20 cellular contexts compared by ENCODE assay signal in genomic region chr3:54863366-54863765, GRCh38.
DNase-seq lines count a peak whose midpoint lies in the region; ATAC-seq and TF ChIP-seq lines count a peak whose summit lies in the region.
"Had no signal": no experiment of that assay in that cellular context is flagged by ENCODE, and none has a peak within 500 bp of the region (broad histone marks: within the 10 kb centered on the region; RNA-seq: fewer than 3 reads in every experiment).

No MANE protein-coding gene starts in this region.

- H3K4me3 ChIP-seq in GM23338 (no peak overlapping the region), fibroblast of the aortic adventitia (ENCODE audit: low read depth, low read length) (no peak overlapping the region), skeletal muscle satellite cell (ENCODE audit: low read length) (no peak overlapping the region)
- H3K4me3 ChIP-seq: left lung had no signal

- H3K79me2 ChIP-seq in GM23338 (replicated peaks; ENCODE audit: insufficient read depth): no peaks in the 10 kb centered on the region

- H3K4me2 ChIP-seq in GM23338 (no peak overlapping the region), skeletal muscle satellite cell (ENCODE audit: low read length) (peak overlapping the region; percentile 26)

- no peak overlapping the region for H3K4me3 Mint-ChIP-seq in GM23338
- H3K4me3 Mint-ChIP-seq: activated T-cell treated with anti-CD3 and anti-CD28 coated beads, Interleukin-2, amount 50 U/mL, for 24 hours; T-helper 2 cell treated with Interferon-gamma antibody and Interleukin-4, amounts not matched to agents 5 μg/mL and 100 μg/mL, for 36 hours had no signal

- peaks cover 16% of the 10 kb centered on the region; the same call in 1 of the 2 replicates for H3K9me2 ChIP-seq in GM23338 (ENCODE audit: insufficient read depth)

- no peaks in the 10 kb centered on the region for H3K9me3 ChIP-seq in skeletal muscle satellite cell (replicated peaks; ENCODE audit: low read length)
- H3K9me3 ChIP-seq: left lung had no signal

- TF ChIP-seq CTCF in GM23338 (conservative IDR thresholded peaks at IDR 0.05; ENCODE audit: low read depth in 2 of 2) (no peak), fibroblast of the aortic adventitia (IDR thresholded peaks at IDR 0.05; ENCODE audit: insufficient read depth, low read length) (no peak)

- H4K20me1 ChIP-seq in GM23338 (replicated peaks; ENCODE audit: insufficient read depth): no peaks in the 10 kb centered on the region

- H3K27ac ChIP-seq in GM23338 (ENCODE audit: low read depth): no peak overlapping the region
- H3K27ac ChIP-seq: left lung had no signal

- no peaks in the 10 kb centered on the region for H3K27me3 Mint-ChIP-seq in GM23338 (ENCODE audit: insufficient read depth, low read depth, poor library complexity)
- H3K27me3 Mint-ChIP-seq: activated T-cell treated with anti-CD3 and anti-CD28 coated beads, Interleukin-2, amount 50 U/mL, for 24 hours had no signal

- H3K36me3 ChIP-seq in GM23338 (ENCODE audit: insufficient read depth) (no peaks in the 10 kb centered on the region), skeletal muscle satellite cell (ENCODE audit: insufficient read depth, low read length) (no peaks in the 10 kb centered on the region)
- H3K36me3 ChIP-seq: left lung had no signal

- no peaks in the 10 kb centered on the region for H3K9me3 Mint-ChIP-seq in GM23338
- H3K9me3 Mint-ChIP-seq: activated T-cell treated with anti-CD3 and anti-CD28 coated beads, Interleukin-2, amount 50 U/mL, for 24 hours; T-helper 2 cell treated with Interferon-gamma antibody and Interleukin-4, amounts not matched to agents 5 μg/mL and 100 μg/mL, for 36 hours had no signal

- H3K27me3 ChIP-seq in GM23338 (ENCODE audit: insufficient read depth): no peaks in the 10 kb centered on the region
- no peaks in the 10 kb centered on the region for H3K27me3 ChIP-seq in skeletal muscle satellite cell (ENCODE audit: control insufficient read depth, insufficient read depth, low read length)
- H3K27me3 ChIP-seq: left lung had no signal

- peak overlapping the region; percentile 71; the same call in 1 of the 2 replicates for H3K27ac Mint-ChIP-seq in GM23338
- H3K27ac Mint-ChIP-seq: activated T-cell treated with anti-CD3 and anti-CD28 coated beads, Interleukin-2, amount 50 U/mL, for 24 hours; T-helper 2 cell treated with Interferon-gamma antibody and Interleukin-4, amounts not matched to agents 5 μg/mL and 100 μg/mL, for 36 hours had no signal

- H3K4me1 ChIP-seq in GM23338 (ENCODE audit: insufficient read depth): peaks cover 11% of the 10 kb centered on the region
- peaks cover 17% of the 10 kb centered on the region for H3K4me1 ChIP-seq in skeletal muscle satellite cell (ENCODE audit: control insufficient read depth, insufficient read depth, low read length)
- H3K4me1 ChIP-seq: left lung had no signal

- H3K4me1 Mint-ChIP-seq in GM23338: peaks cover 18% of the 10 kb centered on the region

- no peak overlapping the region for H2AFZ ChIP-seq in GM23338

- ATAC-seq in GM23338 (peak; percentile 36; the same call in 2 of the 3 replicates), SK-N-SH treated with all-trans-retinoic acid at 6 μM for 48 hours (peak; percentile 29; the same call in 2 of the 3 replicates), HG02678 (IDR thresholded peaks at IDR 0.05; ENCODE audit: unreplicated experiment) (no peak), GM19351 (IDR thresholded peaks at IDR 0.05; ENCODE audit: unreplicated experiment) (no peak)
- ATAC-seq: left lung had no signal

- H3K9ac ChIP-seq in skeletal muscle satellite cell (ENCODE audit: low read depth, low read length): no peak overlapping the region

- DNase-seq in GM23338 (ENCODE audit: low spot score) (no peak), fibroblast of the aortic adventitia (ENCODE audit: low read depth) (peak; percentile 21), amygdala (lab: John Stamatoyannopoulos, UW) (no peak), AG08396 (ENCODE audit: low spot score) (no peak)
- DNase-seq: activated CD4-positive, alpha-beta T cell treated with anti-CD3 and anti-CD28 coated beads, Interleukin-2, amount 50 U/mL, for 1 hour; activated naive CD4-positive, alpha-beta T cell treated with anti-CD3 and anti-CD28 coated beads, Interleukin-2, amount 50 U/mL, for 16 hours; activated T-cell treated with anti-CD3 and anti-CD28 coated beads, Interleukin-2, amount 50 U/mL, for 24 hours; DMS153; foreskin fibroblast; KG1; left lung; NCI-H1417 treated with DMSO at 0.1 percent for 48 hours; NCI-H446 treated with DMSO at 0.1 percent for 48 hours; occipital lobe; SHP77 treated with DMSO at 0.1 percent for 48 hours had no signal

- H3F3A ChIP-seq in GM23338 (replicated peaks; ENCODE audit: low read depth): no peaks in the 10 kb centered on the region

- H3K36me3 Mint-ChIP-seq in GM23338 (ENCODE audit: low read depth): no peaks in the 10 kb centered on the region

TF ChIP-seq in GM23338, 12 proteins besides CTCF, POLR2A, EP300 and RAD21 (continues in another document):
- TF ChIP-seq CREB1 (CRISPR knock-in tag; IDR thresholded peaks at IDR 0.05; ENCODE audit: low read depth): no peak
- TF ChIP-seq EZH2phosphoT487 (IDR thresholded peaks at IDR 0.05; ENCODE audit: unreplicated experiment): no peak

TF ChIP-seq in SK-N-SH treated with all-trans-retinoic acid at 6 μM for 48 hours, 23 proteins besides CTCF, POLR2A, EP300 and RAD21 (continues in another document):
- TF ChIP-seq ZNF8 (CRISPR knock-in tag; IDR thresholded peaks at IDR 0.05) (no peak), OSR1 (CRISPR knock-in tag; IDR thresholded peaks at IDR 0.05) (no peak), CREB5 (CRISPR knock-in tag; IDR thresholded peaks at IDR 0.05; ENCODE audit: low read depth) (no peak), PATZ1 (CRISPR knock-in tag; IDR thresholded peaks at IDR 0.05; ENCODE audit: borderline replicate concordance) (no peak), GLIS3 (CRISPR knock-in tag; IDR thresholded peaks at IDR 0.05) (no peak), TCF4 (CRISPR knock-in tag; IDR thresholded peaks at IDR 0.05; ENCODE audit: borderline replicate concordance) (no peak), CSRNP3 (CRISPR knock-in tag; IDR thresholded peaks at IDR 0.05) (no peak), ZNF565 (CRISPR knock-in tag; conservative IDR thresholded peaks at IDR 0.05; ENCODE audit: low read depth) (no peak)

Comparison
In these comparisons a context has a peak if more than half of its experiments do, and no peak if none do; other contexts are left out.
1. ATAC-seq: peak in GM23338 (single experiment) and SK-N-SH treated with all-trans-retinoic acid at 6 μM for 48 hours (single experiment); none in HG02678 (single experiment) and GM19351 (single experiment).